In genomic region chr1:27402349-27402754, GRCh38 we compare ENCODE assay signal across 8 cellular contexts. TPM values are rescaled to one million over a fixed set of nuclear protein-coding genes. Genes with fewer than 3 reads are reported as not detected.
A peak's percentile ranks its signal among the peaks of the same experiment; 100 is the strongest.
DNase-seq lines count a peak whose midpoint lies in the region; ATAC-seq, FAIRE-seq and TF ChIP-seq lines count a peak whose summit lies in the region.

No MANE protein-coding gene starts in this region.

- no peak for FAIRE-seq in pancreas (lab: Jason Lieb, UNC)

- 12 to 18% methylated on average over 8 of the region's 8 CpGs for whole genome bisulfite sequencing in pancreas, 2 donors

- intact Hi-C loops in Right ventricle myocardium inferior (cut with DNase I) = loop anchor here (2.0 kb wide), 1 partner anchor 204 kb away; no protein-coding TSS in a partner anchor
- intact Hi-C loops in pancreas (cut with DNase I) = loop anchor here in 1 of 3 donors (5.0 kb wide), 1 partner anchor 205 kb away; no protein-coding TSS in a partner anchor

- peaks cover 0 to 11% (median 0%) of the 10 kb centered on the region in 3 donors for H3K36me3 ChIP-seq in pancreas

- CTCF ChIA-PET in AG04449 (lab: Yijun Ruan, JAX) = interaction anchor here (0.9 to 15.7 kb wide), 17 partner anchors 8 to 264 kb away, joined by 3 to 671 read pairs (median 6); partner anchors contain the start of genes AHDC1 and WASF2
- CTCF ChIA-PET in activated naive CD4-positive, alpha-beta T cell treated with anti-CD3 and anti-CD28 coated beads, Interleukin-2, amount 10 ng/mL, durations not matched to agents 7 days and 5 days (lab: Charles Lee) = interaction anchor here (0.7 to 10.3 kb wide), 19 partner anchors 9 to 261 kb away, joined by 3 to 103 read pairs (median 4); partner anchors contain the start of gene AHDC1

- TF ChIP-seq CTCF in AG04449 (IDR thresholded peaks at IDR 0.05; ENCODE audit: insufficient read depth, low read length, missing control alignments) (peak; percentile 81), GM12874 (IDR thresholded peaks at IDR 0.05; ENCODE audit: insufficient read depth, low read depth, low read length) (peak; percentile 58), pancreas (IDR thresholded peaks at IDR 0.05) (peak in 3 of 4 donors; percentile 17 to 43 (median 30))

- H3K9me3 Mint-ChIP-seq in activated naive CD4-positive, alpha-beta T cell treated with anti-CD3 and anti-CD28 coated beads, Interleukin-2, amount 10 ng/mL, durations not matched to agents 7 days and 5 days = no peaks in the 10 kb centered on the region

- POLR2A ChIA-PET in AG04449 (lab: Yijun Ruan, JAX) = no interaction called here

- peaks cover 10% of the 10 kb centered on the region for H3K36me3 Mint-ChIP-seq in activated naive CD4-positive, alpha-beta T cell treated with anti-CD3 and anti-CD28 coated beads, Interleukin-2, amount 10 ng/mL, durations not matched to agents 7 days and 5 days

- no peaks in the 10 kb centered on the region for H3K27me3 ChIP-seq in pancreas

- no peaks in the 10 kb centered on the region for H3K9me3 ChIP-seq in pancreas

- DNase-seq in AG04449 (ENCODE audit: low read depth, low spot score) (no peak), UCSD-AML1 (lab: John Stamatoyannopoulos, UW; ENCODE audit: unreplicated experiment) (peak; percentile 66), Right ventricle myocardium inferior (ENCODE audit: missing footprints) (peak; percentile 83), pancreas (peak; percentile 65 to 84 (median 74))
- no peak for DNase-seq in activated naive CD4-positive, alpha-beta T cell treated with anti-CD3 and anti-CD28 coated beads, Interleukin-2, amount 10 ng/mL, durations not matched to agents 7 days and 5 days

- no peaks in the 10 kb centered on the region for H3K27me3 Mint-ChIP-seq in activated naive CD4-positive, alpha-beta T cell treated with anti-CD3 and anti-CD28 coated beads, Interleukin-2, amount 10 ng/mL, durations not matched to agents 7 days and 5 days

- H3K4me3 ChIP-seq in AG04449 (ENCODE audit: low read depth, low read length) = no peak overlapping the region
- H3K4me3 ChIP-seq in pancreas = no peak overlapping the region

- no peak overlapping the region for H3K4me3 Mint-ChIP-seq in activated naive CD4-positive, alpha-beta T cell treated with anti-CD3 and anti-CD28 coated beads, Interleukin-2, amount 10 ng/mL, durations not matched to agents 7 days and 5 days

- no peak overlapping the region for H3K27ac Mint-ChIP-seq in activated naive CD4-positive, alpha-beta T cell treated with anti-CD3 and anti-CD28 coated beads, Interleukin-2, amount 10 ng/mL, durations not matched to agents 7 days and 5 days

- H3K4me1 Mint-ChIP-seq in activated naive CD4-positive, alpha-beta T cell treated with anti-CD3 and anti-CD28 coated beads, Interleukin-2, amount 10 ng/mL, durations not matched to agents 7 days and 5 days = peaks cover 18% of the 10 kb centered on the region

- peak; percentile 49 for ATAC-seq in Right ventricle myocardium inferior
- peak; percentile 54 to 87 (median 76) for ATAC-seq in pancreas
- no peak for ATAC-seq in GM18498 (IDR thresholded peaks at IDR 0.05; ENCODE audit: unreplicated experiment)
- no peak for ATAC-seq in HG02759 (IDR thresholded peaks at IDR 0.05; ENCODE audit: unreplicated experiment)

- peak overlapping the region in 2 of 4 donors; percentile 44 to 63 for H3K27ac ChIP-seq in pancreas

- peaks cover 0 to 10% (median 0%) of the 10 kb centered on the region in 3 donors for H3K4me1 ChIP-seq in pancreas

RNA-seq across cellular contexts. Expression of gene GPR3, which starts 9.9 kb away (rescaled TPM):
- total RNA-seq in Right ventricle myocardium inferior (not detected), pancreas (under 1 TPM in 3 of 6 donors, not detected in 3; 0.09 to 0.28 (median 0.21) TPM)
- under 1 TPM; 0.30 to 0.52 TPM for polyA plus RNA-seq in pancreas

RNA-seq across cellular contexts. Expression of gene CD164L2, which starts 19.2 kb away (rescaled TPM):
- not detected for total RNA-seq in Right ventricle myocardium inferior
- total RNA-seq in pancreas = under 1 TPM in 4 of 6 donors, not detected in 2; 0.19 to 0.66 (median 0.44) TPM
- under 1 TPM; 0.54 to 0.76 TPM for polyA plus RNA-seq in pancreas

RNA-seq across cellular contexts. Expression of gene FCN3, which starts 27.7 kb away (rescaled TPM):
- 20.7 TPM for total RNA-seq in Right ventricle myocardium inferior
- 1 to 10 TPM in 5 of 6 donors, under 1 TPM in 1; 0.39 to 8.5 (median 2.2) TPM for total RNA-seq in pancreas
- polyA plus RNA-seq in pancreas = 10 to 100 TPM; 16.9 to 19.7 TPM

RNA-seq across cellular contexts. Expression of gene MAP3K6, which starts 35.6 kb away (rescaled TPM):
- total RNA-seq in Right ventricle myocardium inferior = 51.3 TPM
- total RNA-seq in pancreas = 10 to 100 TPM in 3 of 6 donors, 1 to 10 TPM in 3; 4.7 to 18.7 (median 9.8) TPM
- polyA plus RNA-seq in pancreas = 10 to 100 TPM; 51.2 to 65.7 TPM

Comparison
In these comparisons a context has a peak if more than half of its experiments do, and no peak if none do; other contexts are left out.
1. DNase-seq: peak in UCSD-AML1 (single experiment), Right ventricle myocardium inferior (single experiment) and pancreas (6 of 6); none in AG04449 (single experiment) and activated naive CD4-positive, alpha-beta T cell treated with anti-CD3 and anti-CD28 coated beads, Interleukin-2, amount 10 ng/mL, durations not matched to agents 7 days and 5 days (single experiment).
2. CTCF ChIP-seq: peak in every context shown above with its lines; median percentile 81 in AG04449; 58 in GM12874; 30 in pancreas.
3. ATAC-seq: peak in Right ventricle myocardium inferior (single experiment) and pancreas (4 of 4); none in GM18498 (single experiment) and HG02759 (single experiment).